In the genomic region with DNA sequence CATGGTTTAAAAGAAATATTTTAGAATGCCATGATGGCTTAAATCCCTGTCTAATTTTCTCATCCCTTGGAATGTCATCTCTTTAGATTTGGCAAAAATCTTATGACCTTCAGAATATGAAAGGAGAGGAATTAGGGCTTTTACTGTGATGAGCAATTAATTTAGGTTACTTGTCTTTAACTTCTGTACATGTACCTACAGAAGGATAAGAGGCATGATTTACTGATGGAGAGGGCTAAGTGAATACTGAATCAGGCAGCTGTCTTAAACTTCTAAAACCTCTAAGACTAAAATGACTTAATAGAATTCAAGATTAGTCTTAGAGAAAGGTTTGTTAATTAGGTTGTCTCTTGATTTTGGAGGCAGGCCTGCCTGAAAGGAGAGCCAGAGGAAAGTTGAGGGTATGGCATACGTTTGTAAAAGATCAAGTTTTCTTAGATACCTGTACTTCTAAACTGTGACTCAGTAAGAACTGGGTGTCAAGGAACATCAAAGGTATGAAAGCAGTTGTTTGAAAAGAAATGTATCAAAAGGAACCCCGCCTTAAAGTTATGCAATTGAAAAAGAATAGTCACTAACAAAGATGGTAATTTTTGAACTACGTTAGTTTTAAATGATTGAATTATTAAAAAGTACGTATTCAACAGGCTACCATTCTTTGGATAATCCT, we compare ENCODE assay signal across 33 cellular contexts. TPM values are rescaled to one million over a fixed set of nuclear protein-coding genes. Genes with fewer than 3 reads are reported as not detected.
A peak's percentile ranks its signal among the peaks of the same experiment; 100 is the strongest.
DNase-seq lines count a peak whose midpoint lies in the region; FAIRE-seq and TF ChIP-seq lines count a peak whose summit lies in the region.
"Had no signal": no experiment of that assay in that cellular context is flagged by ENCODE, and none has a peak within 500 bp of the region (broad histone marks: within the 10 kb centered on the region; RNA-seq: fewer than 3 reads in every experiment).

No MANE protein-coding gene starts in this region.

- DNase-seq in activated naive CD4-positive, alpha-beta T cell treated with anti-CD3 and anti-CD28 coated beads for 36 hours: no peak
- no peak for DNase-seq in activated naive CD4-positive, alpha-beta T cell (lab: John Stamatoyannopoulos, UW)
- DNase-seq in Karpas-422 (no peak), bronchial epithelial cell (ENCODE audit: low read depth) (peak; percentile 62), smooth muscle cell (lab: John Stamatoyannopoulos, UW; ENCODE audit: unreplicated experiment) (no peak), Kasumi-1 (lab: John Stamatoyannopoulos, UW) (no peak), RKO (ENCODE audit: low spot score) (no peak)
- no peak for DNase-seq in activated CD4-positive, alpha-beta memory T cell treated with anti-CD3 and anti-CD28 coated beads, Interleukin-2, amount 10 ng/mL, durations not matched to agents 7 days and 5 days
- DNase-seq: activated CD4-positive, alpha-beta T cell treated with anti-CD3 and anti-CD28 coated beads, Interleukin-2, amount 50 U/mL, for 4 hours; activated CD4-positive, CD25-positive, alpha-beta regulatory T cell; activated CD8-positive, alpha-beta memory T cell treated with anti-CD3 and anti-CD28 coated beads, Interleukin-2, amount 50 U/mL, for 4 hours; adrenal gland; AML-193; CD4-positive, alpha-beta memory T cell; dorsolateral prefrontal cortex; hypothalamus; left colon; NCI-H1092 treated with DMSO at 0.1 percent for 48 hours; NCI-H187; NCI-H446 treated with DMSO at 0.1 percent for 48 hours; NCI-H774; right cardiac atrium; RPMI8226; stimulated activated CD8-positive, alpha-beta memory T cell treated with anti-CD3 and anti-CD28 coated beads, Interleukin-4, amount 100 ng/mL, for 48 hours; stimulated activated naive CD8-positive, alpha-beta T cell treated with anti-CD3 and anti-CD28 coated beads, Interleukin-15, amount 100 ng/mL, for 72 hours; T-helper 17 cell; uterus had no signal

- no peaks in the 10 kb centered on the region for H3K27me3 Mint-ChIP-seq in activated naive CD4-positive, alpha-beta T cell treated with anti-CD3 and anti-CD28 coated beads for 36 hours (ENCODE audit: low read depth)
- no peaks in the 10 kb centered on the region for H3K27me3 Mint-ChIP-seq in activated CD4-positive, alpha-beta memory T cell treated with anti-CD3 and anti-CD28 coated beads, Interleukin-2, amount 10 ng/mL, durations not matched to agents 7 days and 5 days
- H3K27me3 Mint-ChIP-seq: CD4-positive, alpha-beta memory T cell; stimulated activated naive CD8-positive, alpha-beta T cell treated with anti-CD3 and anti-CD28 coated beads, Interleukin-15, amount 100 ng/mL, for 72 hours; T-helper 17 cell had no signal

- H3K4me3 ChIP-seq in Karpas-422 (ENCODE audit: low read length) (no peak overlapping the region), bronchial epithelial cell (ENCODE audit: low read depth, low read length) (no peak overlapping the region), smooth muscle cell (no peak overlapping the region)
- H3K4me3 ChIP-seq: adrenal gland, dorsolateral prefrontal cortex, thoracic aorta, uterus had no signal

- CTCF ChIA-PET in activated naive CD4-positive, alpha-beta T cell treated with anti-CD3 and anti-CD28 coated beads for 36 hours (lab: Charles Lee): no interaction called here
- CTCF ChIA-PET in activated CD4-positive, alpha-beta memory T cell treated with anti-CD3 and anti-CD28 coated beads, Interleukin-2, amount 10 ng/mL, durations not matched to agents 7 days and 5 days (lab: Charles Lee): no interaction called here

- peak overlapping the region; percentile 47 for H3K27ac ChIP-seq in Karpas-422 (ENCODE audit: low read length)
- H3K27ac ChIP-seq in smooth muscle cell (ENCODE audit: low read depth): peak overlapping the region; percentile 5
- H3K27ac ChIP-seq: dorsolateral prefrontal cortex, parathyroid adenoma, thoracic aorta, uterus had no signal

- H4K20me1 ChIP-seq in Karpas-422 (ENCODE audit: insufficient read depth, low read depth, low read length): no peaks in the 10 kb centered on the region
- H4K20me1 ChIP-seq in smooth muscle cell (ENCODE audit: low read depth): peaks cover 100% of the 10 kb centered on the region

- H3K4me2 ChIP-seq in Karpas-422 (ENCODE audit: low read depth, low read length, poor library complexity, severe bottlenecking) (no peak overlapping the region), smooth muscle cell (no peak overlapping the region)

- H3K9me3 ChIP-seq in Karpas-422 (ENCODE audit: low read length): no peaks in the 10 kb centered on the region
- H3K9me3 ChIP-seq in smooth muscle cell (replicated peaks; ENCODE audit: low read depth): no peaks in the 10 kb centered on the region
- H3K9me3 ChIP-seq: adrenal gland, thoracic aorta, uterus had no signal

- H3K9me2 ChIP-seq in Karpas-422 (replicated peaks; ENCODE audit: insufficient read depth, low read length): no peaks in the 10 kb centered on the region

- H3K36me3 Mint-ChIP-seq in activated naive CD4-positive, alpha-beta T cell treated with anti-CD3 and anti-CD28 coated beads for 36 hours (ENCODE audit: low read depth): peaks cover 4% of the 10 kb centered on the region
- H3K36me3 Mint-ChIP-seq in activated CD4-positive, alpha-beta memory T cell treated with anti-CD3 and anti-CD28 coated beads, Interleukin-2, amount 10 ng/mL, durations not matched to agents 7 days and 5 days (ENCODE audit: low read depth): peaks cover 5% of the 10 kb centered on the region

- no peak overlapping the region for H3K9ac ChIP-seq in Karpas-422 (ENCODE audit: low read length)
- no peak overlapping the region for H3K9ac ChIP-seq in smooth muscle cell (ENCODE audit: low read depth)
- H3K9ac ChIP-seq: parathyroid adenoma had no signal

- H3K4me3 Mint-ChIP-seq in activated naive CD4-positive, alpha-beta T cell treated with anti-CD3 and anti-CD28 coated beads for 36 hours: no peak overlapping the region
- H3K4me3 Mint-ChIP-seq in activated CD4-positive, alpha-beta memory T cell treated with anti-CD3 and anti-CD28 coated beads, Interleukin-2, amount 10 ng/mL, durations not matched to agents 7 days and 5 days: no peak overlapping the region
- H3K4me3 Mint-ChIP-seq: T-helper 17 cell had no signal

- peaks cover 13% of the 10 kb centered on the region; the same call in 1 of the 2 replicates for H3K36me3 ChIP-seq in Karpas-422 (ENCODE audit: insufficient read depth, low read length)
- peaks cover 2% of the 10 kb centered on the region for H3K36me3 ChIP-seq in bronchial epithelial cell (ENCODE audit: control insufficient read depth, insufficient read depth, low read length)
- no peaks in the 10 kb centered on the region for H3K36me3 ChIP-seq in smooth muscle cell (ENCODE audit: low read depth)
- H3K36me3 ChIP-seq: uterus had no signal

- no peak for TF ChIP-seq CTCF in bronchial epithelial cell (IDR thresholded peaks at IDR 0.05; ENCODE audit: insufficient read depth, low read length, severe bottlenecking)
- TF ChIP-seq CTCF in smooth muscle cell (IDR thresholded peaks at IDR 0.05; ENCODE audit: borderline replicate concordance, insufficient read depth, poor library complexity, severe bottlenecking): no peak

- intact Hi-C loops in activated naive CD4-positive, alpha-beta T cell treated with anti-CD3 and anti-CD28 coated beads for 36 hours (cut with micrococcal nuclease): no loop called here

- peaks cover 55% of the 10 kb centered on the region for H3K4me1 ChIP-seq in Karpas-422 (ENCODE audit: low read length)
- H3K4me1 ChIP-seq in smooth muscle cell (ENCODE audit: low read depth): no peaks in the 10 kb centered on the region
- H3K4me1 ChIP-seq: parathyroid adenoma, uterus had no signal

- H3K4me1 Mint-ChIP-seq in activated naive CD4-positive, alpha-beta T cell treated with anti-CD3 and anti-CD28 coated beads for 36 hours (ENCODE audit: low read depth): peaks cover 47% of the 10 kb centered on the region
- peaks cover 14% of the 10 kb centered on the region for H3K4me1 Mint-ChIP-seq in activated CD4-positive, alpha-beta memory T cell treated with anti-CD3 and anti-CD28 coated beads, Interleukin-2, amount 10 ng/mL, durations not matched to agents 7 days and 5 days

- WGBS in smooth muscle cell (ENCODE audit: low lambda C conversion rate): 90% methylated on average over 4 of the region's 4 CpGs

- no peaks in the 10 kb centered on the region for H3K9me3 Mint-ChIP-seq in activated naive CD4-positive, alpha-beta T cell treated with anti-CD3 and anti-CD28 coated beads for 36 hours
- no peaks in the 10 kb centered on the region for H3K9me3 Mint-ChIP-seq in activated CD4-positive, alpha-beta memory T cell treated with anti-CD3 and anti-CD28 coated beads, Interleukin-2, amount 10 ng/mL, durations not matched to agents 7 days and 5 days
- H3K9me3 Mint-ChIP-seq: CD4-positive, alpha-beta memory T cell; stimulated activated naive CD8-positive, alpha-beta T cell treated with anti-CD3 and anti-CD28 coated beads, Interleukin-15, amount 100 ng/mL, for 72 hours had no signal

- peak overlapping the region; percentile 11 for H3K27ac Mint-ChIP-seq in activated naive CD4-positive, alpha-beta T cell treated with anti-CD3 and anti-CD28 coated beads for 36 hours
- H3K27ac Mint-ChIP-seq in activated CD4-positive, alpha-beta memory T cell treated with anti-CD3 and anti-CD28 coated beads, Interleukin-2, amount 10 ng/mL, durations not matched to agents 7 days and 5 days: no peak overlapping the region

- H3F3A ChIP-seq in smooth muscle cell (ENCODE audit: low read depth): no peaks in the 10 kb centered on the region

- no peaks in the 10 kb centered on the region for H3K27me3 ChIP-seq in Karpas-422 (ENCODE audit: low read length)
- H3K27me3 ChIP-seq in bronchial epithelial cell (ENCODE audit: control insufficient read depth, insufficient read depth, low read length): no peaks in the 10 kb centered on the region
- H3K27me3 ChIP-seq in smooth muscle cell (ENCODE audit: low read depth): no peaks in the 10 kb centered on the region
- H3K27me3 ChIP-seq: adrenal gland, dorsolateral prefrontal cortex, uterus had no signal

- FAIRE-seq in bronchial epithelial cell (lab: Jason Lieb, UNC): no peak
- FAIRE-seq: endometrium, TTC549 had no signal

- H2AFZ ChIP-seq in Karpas-422 (ENCODE audit: low read length) (no peak overlapping the region), smooth muscle cell (ENCODE audit: low read depth) (no peak overlapping the region)
- H2AFZ ChIP-seq: parathyroid adenoma had no signal

- POLR2A ChIA-PET in activated CD4-positive, alpha-beta memory T cell treated with anti-CD3 and anti-CD28 coated beads, Interleukin-2, amount 10 ng/mL, durations not matched to agents 7 days and 5 days (lab: Charles Lee): interaction anchor here (0.6 kb wide), 1 partner anchor 496 kb away, joined by 3 read pairs; no protein-coding TSS in a partner anchor

- H3K79me2 ChIP-seq in Karpas-422 (ENCODE audit: low read length): peaks cover 97% of the 10 kb centered on the region
- H3K79me2 ChIP-seq in smooth muscle cell (ENCODE audit: low read depth): peaks cover 97% of the 10 kb centered on the region

RNA-seq across cellular contexts. Expression of a gene that starts 12.5 kb away (rescaled TPM):
- total RNA-seq in activated naive CD4-positive, alpha-beta T cell treated with anti-CD3 and anti-CD28 coated beads for 36 hours: 1 to 10 TPM; 8.4 to 8.6 TPM
- total RNA-seq in Karpas-422 (2014; rRNA removed; shearing (Covaris generic); ENCODE audit: low replicate concordance): 29.7 and 31.4 TPM in 2 replicates
- total RNA-seq in bronchial epithelial cell: 11.9 and 17.4 TPM in 2 replicates
- total RNA-seq in smooth muscle cell: 29.8 and 33.6 TPM in 2 replicates
- polyA plus RNA-seq in smooth muscle cell: 19.1 and 19.8 TPM in 2 replicates
- 10 to 100 TPM; 15.8 to 16.3 TPM for total RNA-seq in activated CD4-positive, alpha-beta memory T cell treated with anti-CD3 and anti-CD28 coated beads, Interleukin-2, amount 10 ng/mL, durations not matched to agents 7 days and 5 days

RNA-seq across cellular contexts. Expression of a gene that starts 22.5 kb away (rescaled TPM):
- under 1 TPM; 0.33 to 0.54 TPM for total RNA-seq in activated naive CD4-positive, alpha-beta T cell treated with anti-CD3 and anti-CD28 coated beads for 36 hours
- total RNA-seq in Karpas-422 (2014; rRNA removed; shearing (Covaris generic); ENCODE audit: low replicate concordance): 3.1 TPM in 2 replicates
- total RNA-seq in bronchial epithelial cell: 2.0 and 3.7 TPM in 2 replicates
- total RNA-seq in smooth muscle cell: 0.45 and 3.8 TPM in 2 replicates
- 3.8 and 4.9 TPM in 2 replicates for polyA plus RNA-seq in smooth muscle cell
- under 1 TPM in 1 of 2 experiments, not detected in 1; 0.50 TPM for total RNA-seq in activated CD4-positive, alpha-beta memory T cell treated with anti-CD3 and anti-CD28 coated beads, Interleukin-2, amount 10 ng/mL, durations not matched to agents 7 days and 5 days
- total RNA-seq: A673; CD4-positive, alpha-beta memory T cell; HT-29; T-helper 17 cell; thoracic aorta had no signal
